ENCODE assay signal across 20 cellular contexts in the genomic region with DNA sequence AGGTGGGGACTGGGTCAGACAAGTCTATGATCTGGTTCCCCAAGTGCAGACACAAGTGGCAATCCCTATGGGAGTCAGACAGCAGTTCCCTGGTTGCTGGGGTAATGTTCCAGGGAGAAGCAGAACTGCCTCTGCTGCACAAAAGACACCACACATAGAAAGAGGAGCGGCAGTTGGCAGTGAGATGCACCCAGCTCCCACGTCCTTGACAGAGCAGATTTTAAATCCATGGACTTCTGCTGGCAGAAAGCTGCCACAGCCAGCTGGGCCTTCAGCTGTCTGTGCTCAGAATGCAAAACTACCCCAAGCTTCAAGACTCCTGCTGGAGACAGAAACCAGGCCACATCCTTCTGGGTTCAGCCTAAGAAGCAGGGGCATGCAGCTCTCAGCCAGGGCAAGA.
"Had no signal": no experiment of that assay in that cellular context is flagged by ENCODE, and none has a peak within 500 bp of the region (broad histone marks: within the 10 kb centered on the region; RNA-seq: fewer than 3 reads in every experiment).

No MANE protein-coding gene starts in this region.

- ATAC-seq: effector memory CD8-positive, alpha-beta T cell; gastrocnemius medialis; left colon; left ventricle myocardium superior; natural killer cell treated with Interleukin-12 subunit alpha and Interleukin-12 subunit beta and Interleukin-15 and Interleukin-18, amount 100 ng/mL, for 72 hours; pancreas had no signal

- H3K27me3 Mint-ChIP-seq: central memory CD8-positive, alpha-beta T cell had no signal

- DNase-seq: effector memory CD8-positive, alpha-beta T cell; gastrocnemius medialis; glutamatergic neuron; left colon; left ventricle myocardium superior; mammary epithelial cell; pancreas; sigmoid colon; small intestine; stimulated activated CD4-positive, alpha-beta T cell treated with anti-CD3 and anti-CD28 coated beads, Interleukin-12 subunit alpha, Interleukin-12 subunit beta, amount 100 ng/mL, for 4 hours; stimulated activated naive CD4-positive, alpha-beta T cell; stomach; thyroid gland had no signal

- H3K27ac ChIP-seq: epithelial cell of prostate, esophagus muscularis mucosa, gastrocnemius medialis, neural progenitor cell, pancreas, right atrium auricular region, sigmoid colon, stomach, thyroid gland had no signal

- H3K27me3 ChIP-seq: esophagus muscularis mucosa, gastrocnemius medialis, neural progenitor cell, pancreas, right atrium auricular region, sigmoid colon, stomach, thyroid gland had no signal

- H3K9ac ChIP-seq: neural progenitor cell had no signal

- H3K4me1 ChIP-seq: esophagus muscularis mucosa, gastrocnemius medialis, pancreas, right atrium auricular region, sigmoid colon, stomach, thyroid gland had no signal

- H3K36me3 ChIP-seq: esophagus muscularis mucosa, gastrocnemius medialis, neural progenitor cell, pancreas, right atrium auricular region, sigmoid colon, stomach, thyroid gland had no signal

- H3K4me1 Mint-ChIP-seq: central memory CD8-positive, alpha-beta T cell; neural progenitor cell had no signal

- H3K9me3 Mint-ChIP-seq: effector memory CD8-positive, alpha-beta T cell had no signal

- H3K4me3 ChIP-seq: esophagus muscularis mucosa, gastrocnemius medialis, neural progenitor cell, pancreas, right atrium auricular region, sigmoid colon, stomach, thyroid gland had no signal

- H3K27ac Mint-ChIP-seq: effector memory CD8-positive, alpha-beta T cell; natural killer cell treated with Interleukin-12 subunit alpha and Interleukin-12 subunit beta and Interleukin-15 and Interleukin-18, amount 100 ng/mL, for 72 hours; neural progenitor cell; type B pancreatic cell had no signal

- H2AFZ ChIP-seq: neural progenitor cell had no signal

- H3K9me3 ChIP-seq: gastrocnemius medialis, pancreas, thyroid gland had no signal

- H3K36me3 Mint-ChIP-seq: neural progenitor cell had no signal

- H3K4me2 ChIP-seq: neural progenitor cell had no signal

- H3K4me3 Mint-ChIP-seq: central memory CD8-positive, alpha-beta T cell; effector memory CD8-positive, alpha-beta T cell; natural killer cell treated with Interleukin-12 subunit alpha and Interleukin-12 subunit beta and Interleukin-15 and Interleukin-18, amount 100 ng/mL, for 72 hours; neural progenitor cell; type B pancreatic cell had no signal
